25 cellular contexts compared by ENCODE assay signal in genomic region chr3:178546079-178546478, GRCh38.
A peak's percentile ranks its signal among the peaks of the same experiment; 100 is the strongest.
DNase-seq lines count a peak whose midpoint lies in the region; ATAC-seq, FAIRE-seq and TF ChIP-seq lines count a peak whose summit lies in the region.
"Had no signal": no experiment of that assay in that cellular context is flagged by ENCODE, and none has a peak within 500 bp of the region (broad histone marks: within the 10 kb centered on the region; RNA-seq: fewer than 3 reads in every experiment).

No MANE protein-coding gene starts in this region.

- peak; percentile 70 for ATAC-seq in GM18498 (IDR thresholded peaks at IDR 0.05; ENCODE audit: unreplicated experiment)
- ATAC-seq in GM21367 (IDR thresholded peaks at IDR 0.05; ENCODE audit: unreplicated experiment): peak; percentile 65
- ATAC-seq in HG02763 (IDR thresholded peaks at IDR 0.05; ENCODE audit: unreplicated experiment): peak; percentile 45

- no peaks in the 10 kb centered on the region for H4K20me1 ChIP-seq in KMS-11 (ENCODE audit: insufficient read depth)

- no peak overlapping the region for H3K27ac ChIP-seq in KMS-11
- H3K27ac ChIP-seq: prostate gland had no signal

- DNase-seq in GM19239 (ENCODE audit: insufficient read length, low spot score): no peak
- DNase-seq in NCI-H1417 treated with DMSO at 0.1 percent for 48 hours (lab: John Stamatoyannopoulos, UW): no peak
- no peak for DNase-seq in activated T-cell treated with anti-CD3 and anti-CD28 coated beads, Interleukin-2, amount 50 U/mL, for 24 hours
- no peak for DNase-seq in activated naive CD4-positive, alpha-beta T cell treated with anti-CD3 and anti-CD28 coated beads, Interleukin-2, amount 50 U/mL, for 16 hours
- DNase-seq: activated CD4-positive, CD25-positive, alpha-beta regulatory T cell treated with anti-CD3 and anti-CD28 coated beads, Interleukin-2, amount 50 U/mL, for 72 hours; amygdala; CD4-positive, alpha-beta T cell; hippocampal formation; kidney; NCI-H2029; NCI-H524; nephron progenitor cell; SHP77 treated with DMSO at 0.1 percent for 48 hours; small intestine; stimulated activated CD4-positive, alpha-beta T cell treated with anti-CD3 and anti-CD28 coated beads, Interleukin-4, amount 100 ng/mL, for 4 hours; stimulated activated CD8-positive, alpha-beta memory T cell treated with anti-CD3 and anti-CD28 coated beads, Interleukin-4, amount 100 ng/mL, for 48 hours; T-helper 2 cell had no signal

- FAIRE-seq in GM19239 (lab: Jason Lieb, UNC): no peak
- FAIRE-seq: endometrium, kidney, small intestine had no signal

- no peaks in the 10 kb centered on the region for H3K4me1 Mint-ChIP-seq in activated T-cell treated with anti-CD3 and anti-CD28 coated beads, Interleukin-2, amount 50 U/mL, for 24 hours (ENCODE audit: low read depth)

- H3K9me3 Mint-ChIP-seq in activated T-cell treated with anti-CD3 and anti-CD28 coated beads, Interleukin-2, amount 50 U/mL, for 24 hours: no peaks in the 10 kb centered on the region
- H3K9me3 Mint-ChIP-seq: activated T-helper 2 cell treated with anti-CD3 and anti-CD28 coated beads, Interferon-gamma antibody, Interleukin-2, Interleukin-4, amounts not matched to agents 10 μg/mL and 5 μg/mL and 100 μg/mL, durations not matched to agents 14 hours and 24 hours and 36 hours; CD4-positive, alpha-beta T cell; IgD-negative memory B cell; nephron progenitor cell had no signal

- no peak overlapping the region for H3K4me3 Mint-ChIP-seq in activated T-cell treated with anti-CD3 and anti-CD28 coated beads, Interleukin-2, amount 50 U/mL, for 24 hours
- H3K4me3 Mint-ChIP-seq: CD4-positive, alpha-beta T cell; IgD-negative memory B cell; nephron progenitor cell had no signal

- no peaks in the 10 kb centered on the region for H3K36me3 ChIP-seq in KMS-11 (ENCODE audit: insufficient read depth)
- H3K36me3 ChIP-seq: prostate gland had no signal

- H3K36me3 Mint-ChIP-seq in activated T-cell treated with anti-CD3 and anti-CD28 coated beads, Interleukin-2, amount 50 U/mL, for 24 hours (ENCODE audit: low read depth): no peaks in the 10 kb centered on the region
- H3K36me3 Mint-ChIP-seq: IgD-negative memory B cell had no signal

- no peak overlapping the region for H3K27ac Mint-ChIP-seq in activated T-cell treated with anti-CD3 and anti-CD28 coated beads, Interleukin-2, amount 50 U/mL, for 24 hours
- H3K27ac Mint-ChIP-seq: activated T-helper 2 cell treated with anti-CD3 and anti-CD28 coated beads, Interferon-gamma antibody, Interleukin-2, Interleukin-4, amounts not matched to agents 10 μg/mL and 5 μg/mL and 100 μg/mL, durations not matched to agents 14 hours and 24 hours and 36 hours; CD4-positive, alpha-beta T cell; IgD-negative memory B cell; nephron progenitor cell had no signal

- H3K4me3 ChIP-seq in KMS-11 (IDR thresholded peaks at IDR 0.05; ENCODE audit: insufficient read depth, low read depth, low read length): no peak overlapping the region
- H3K4me3 ChIP-seq: prostate gland had no signal

- no peaks in the 10 kb centered on the region for H3K79me2 ChIP-seq in KMS-11 (ENCODE audit: insufficient read depth, low read depth)

- peaks cover 4% of the 10 kb centered on the region for H3K27me3 Mint-ChIP-seq in activated T-cell treated with anti-CD3 and anti-CD28 coated beads, Interleukin-2, amount 50 U/mL, for 24 hours
- H3K27me3 Mint-ChIP-seq: IgD-negative memory B cell had no signal

- H3K4me2 ChIP-seq in KMS-11: peak overlapping the region; percentile 6

- no peak for TF ChIP-seq CTCF in KMS-11 (conservative IDR thresholded peaks at IDR 0.05; ENCODE audit: low read depth, low read length)

- H3K4me1 ChIP-seq in KMS-11 (ENCODE audit: low read depth, poor library complexity, severe bottlenecking): peaks cover 20% of the 10 kb centered on the region
- H3K4me1 ChIP-seq: prostate gland had no signal

- H3K27me3 ChIP-seq in KMS-11 (ENCODE audit: insufficient read depth, low read depth): no peaks in the 10 kb centered on the region

- H3K9ac ChIP-seq in KMS-11: no peak overlapping the region

- H2AFZ ChIP-seq in KMS-11 (ENCODE audit: low read depth): peak overlapping the region; percentile 5; the same call in 1 of the 2 replicates
